19 cellular contexts compared by ENCODE assay signal in genomic region chr7:48481235-48481634, GRCh38.
"Had no signal": no experiment of that assay in that cellular context is flagged by ENCODE, and none has a peak within 500 bp of the region (broad histone marks: within the 10 kb centered on the region; RNA-seq: fewer than 3 reads in every experiment).

No MANE protein-coding gene starts in this region.

- ATAC-seq: naive thymus-derived CD4-positive, alpha-beta T cell; natural killer cell treated with Interleukin-12 subunit alpha and Interleukin-12 subunit beta and Interleukin-15 and Interleukin-18, amount 100 ng/mL, for 72 hours; right lobe of liver; stimulated activated memory B cell treated with anti-CD40 and anti-IgM and Interleukin-4, amounts not matched to agents 10 μg/mL and 1 μg/mL and 100 μg/mL, for 72 hours; stimulated activated naive CD8-positive, alpha-beta T cell treated with anti-CD3 and anti-CD28 coated beads, Interleukin-15, amount 100 ng/mL, for 72 hours had no signal

- H3K27ac Mint-ChIP-seq: mesothelial cell of epicardium; naive thymus-derived CD4-positive, alpha-beta T cell; natural killer cell treated with Interleukin-12 subunit alpha and Interleukin-12 subunit beta and Interleukin-15 and Interleukin-18, amount 100 ng/mL, for 72 hours; progenitor cell of endocrine pancreas; stimulated activated memory B cell treated with anti-CD40 and anti-IgM and Interleukin-4, amounts not matched to agents 10 μg/mL and 1 μg/mL and 100 μg/mL, for 72 hours; stimulated activated naive CD8-positive, alpha-beta T cell treated with anti-CD3 and anti-CD28 coated beads, Interleukin-15, amount 100 ng/mL, for 72 hours; type B pancreatic cell had no signal

- H3K36me3 Mint-ChIP-seq: mesothelial cell of epicardium; natural killer cell treated with Interleukin-12 subunit alpha and Interleukin-12 subunit beta and Interleukin-15 and Interleukin-18, amount 100 ng/mL, for 72 hours; stimulated activated memory B cell treated with anti-CD40 and anti-IgM and Interleukin-4, amounts not matched to agents 10 μg/mL and 1 μg/mL and 100 μg/mL, for 72 hours; type B pancreatic cell had no signal

- H3K27me3 Mint-ChIP-seq: natural killer cell treated with Interleukin-12 subunit alpha and Interleukin-12 subunit beta and Interleukin-15 and Interleukin-18, amount 100 ng/mL, for 72 hours; progenitor cell of endocrine pancreas; stimulated activated memory B cell treated with anti-CD40 and anti-IgM and Interleukin-4, amounts not matched to agents 10 μg/mL and 1 μg/mL and 100 μg/mL, for 72 hours; stimulated activated naive CD8-positive, alpha-beta T cell treated with anti-CD3 and anti-CD28 coated beads, Interleukin-15, amount 100 ng/mL, for 72 hours; type B pancreatic cell had no signal

- DNase-seq: islet precursor cell; left ventricle myocardium inferior; mesendoderm; naive thymus-derived CD4-positive, alpha-beta T cell; ovary; right lobe of liver; stimulated activated CD4-positive, alpha-beta T cell treated with anti-CD3 and anti-CD28 coated beads, Interleukin-1b, Interleukin-23, amount 100 ng/mL, for 48 hours; stimulated activated CD4-positive, alpha-beta T cell treated with anti-CD3 and anti-CD28 coated beads, Interleukin-2, amount 100 ng/mL, for 48 hours; stimulated activated CD4-positive, alpha-beta T cell treated with anti-CD3 and anti-CD28 coated beads, Interleukin-4, amount 100 ng/mL, for 4 hours; stimulated activated CD8-positive, alpha-beta memory T cell treated with anti-CD3 and anti-CD28 coated beads, Interleukin-4, amount 100 ng/mL, for 48 hours; stimulated activated naive CD4-positive, alpha-beta T cell treated with Interleukin-2 at 50 U/mL for 16 hours; stimulated activated naive CD8-positive, alpha-beta T cell treated with anti-CD3 and anti-CD28 coated beads, Interleukin-15, amount 100 ng/mL, for 72 hours; substantia nigra; uterus had no signal

- H3K4me3 Mint-ChIP-seq: mesothelial cell of epicardium; naive thymus-derived CD4-positive, alpha-beta T cell; natural killer cell treated with Interleukin-12 subunit alpha and Interleukin-12 subunit beta and Interleukin-15 and Interleukin-18, amount 100 ng/mL, for 72 hours; stimulated activated memory B cell treated with anti-CD40 and anti-IgM and Interleukin-4, amounts not matched to agents 10 μg/mL and 1 μg/mL and 100 μg/mL, for 72 hours; stimulated activated naive CD8-positive, alpha-beta T cell treated with anti-CD3 and anti-CD28 coated beads, Interleukin-15, amount 100 ng/mL, for 72 hours; type B pancreatic cell had no signal

- H3K4me1 Mint-ChIP-seq: mesothelial cell of epicardium; naive thymus-derived CD4-positive, alpha-beta T cell; stimulated activated memory B cell treated with anti-CD40 and anti-IgM and Interleukin-4, amounts not matched to agents 10 μg/mL and 1 μg/mL and 100 μg/mL, for 72 hours; stimulated activated naive CD8-positive, alpha-beta T cell treated with anti-CD3 and anti-CD28 coated beads, Interleukin-15, amount 100 ng/mL, for 72 hours had no signal
